9 cellular contexts compared by ENCODE assay signal in the genomic region with DNA sequence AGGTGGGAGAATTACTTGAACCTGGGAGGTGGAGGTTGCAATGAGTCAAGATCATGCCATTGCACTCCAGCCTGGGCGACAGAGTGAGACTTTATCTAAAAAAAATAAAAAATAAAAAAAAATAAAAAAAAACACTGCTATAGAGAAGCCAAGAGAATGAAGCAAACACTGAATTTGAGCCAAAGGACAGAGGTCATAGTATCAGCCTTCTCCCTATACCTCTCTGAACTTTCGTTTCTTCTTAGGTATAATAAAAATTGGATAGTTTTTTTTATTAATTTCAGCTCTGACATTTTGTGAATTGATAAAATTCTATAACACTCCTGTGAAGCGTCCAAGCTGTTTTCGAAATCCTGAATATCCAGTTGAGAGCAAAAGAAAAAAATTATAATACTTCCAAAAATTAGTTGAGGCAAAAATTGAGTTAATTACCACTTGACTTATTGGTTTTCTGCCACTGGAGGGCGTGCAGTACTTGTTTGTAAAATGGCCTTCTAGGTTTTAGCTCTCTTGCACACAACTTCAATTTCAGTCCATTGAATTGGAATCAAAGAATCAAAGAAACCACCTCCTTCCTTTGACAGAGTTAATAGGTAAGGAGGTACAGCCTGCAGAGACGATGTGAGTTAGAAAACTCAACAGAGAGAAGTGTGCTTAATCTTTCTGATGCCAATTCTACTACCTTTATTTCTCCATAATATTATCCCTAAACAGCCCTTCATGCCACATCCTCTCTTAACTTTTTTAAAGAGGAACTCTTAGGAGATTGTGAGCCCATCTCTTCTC.
A peak's percentile ranks its signal among the peaks of the same experiment; 100 is the strongest.
DNase-seq lines count a peak whose midpoint lies in the region; ATAC-seq and TF ChIP-seq lines count a peak whose summit lies in the region.
"Had no signal": no experiment of that assay in that cellular context is flagged by ENCODE, and none has a peak within 500 bp of the region (broad histone marks: within the 10 kb centered on the region; RNA-seq: fewer than 3 reads in every experiment).

No MANE protein-coding gene starts in this region.

- peak; percentile 68 for ATAC-seq in GM21526 (IDR thresholded peaks at IDR 0.05; ENCODE audit: low FRiP score, unreplicated experiment)
- no peak for ATAC-seq in HG03521 (IDR thresholded peaks at IDR 0.05; ENCODE audit: unreplicated experiment)
- ATAC-seq: stimulated activated effector memory CD8-positive, alpha-beta T cell treated with anti-CD3 and anti-CD28 coated beads, Interleukin-12 subunit alpha, Interleukin-12 subunit beta, amount 100 ng/mL, for 72 hours had no signal

- H3K9me3 ChIP-seq in WERI-Rb-1 (ENCODE audit: severe bottlenecking): no peaks in the 10 kb centered on the region

- peak; percentile 45 for DNase-seq in DMS53 treated with DMSO at 0.1 percent for 48 hours (lab: John Stamatoyannopoulos, UW; ENCODE audit: unreplicated experiment)
- peak; percentile 69 to 71 for DNase-seq in NCI-H2081 (lab: John Stamatoyannopoulos, UW)
- DNase-seq in WERI-Rb-1: peak; percentile 43
- peak; percentile 74 for DNase-seq in fibroblast of mammary gland (ENCODE audit: low read depth)
- DNase-seq in nucleus accumbens (lab: John Stamatoyannopoulos, UW): peak in 30 of 56 donors; percentile 1 to 70 (median 20)
- DNase-seq in activated CD4-positive, CD25-positive, alpha-beta regulatory T cell (lab: John Stamatoyannopoulos, UW): no peak

- TF ChIP-seq CTCF in WERI-Rb-1 (IDR thresholded peaks at IDR 0.05; ENCODE audit: low read depth, low read length) (peak; percentile 35; the same call in 1 of the 2 replicates), fibroblast of mammary gland (conservative IDR thresholded peaks at IDR 0.05; ENCODE audit: control insufficient read depth, insufficient read depth, low read depth, low read length) (peak; percentile 79)

- H3K4me3 ChIP-seq in WERI-Rb-1 (ENCODE audit: low read depth, low read length) (no peak overlapping the region), fibroblast of mammary gland (ENCODE audit: control insufficient read depth, low read depth, low read length) (no peak overlapping the region)

- no peak overlapping the region for H3K27ac ChIP-seq in WERI-Rb-1

- no peaks in the 10 kb centered on the region for H3K27me3 ChIP-seq in WERI-Rb-1 (ENCODE audit: insufficient read depth, low read depth, severe bottlenecking)

- no peaks in the 10 kb centered on the region for H3K36me3 ChIP-seq in WERI-Rb-1

Comparison
In these comparisons a context has a peak if more than half of its experiments do, and no peak if none do; other contexts are left out.
1. DNase-seq: peak in DMS53 treated with DMSO at 0.1 percent for 48 hours (single experiment), NCI-H2081 (2 of 2), WERI-Rb-1 (single experiment), fibroblast of mammary gland (single experiment) and nucleus accumbens (30 of 56); none in activated CD4-positive, CD25-positive, alpha-beta regulatory T cell (0 of 4).